ENCODE assay signal across 16 cellular contexts in the genomic region with DNA sequence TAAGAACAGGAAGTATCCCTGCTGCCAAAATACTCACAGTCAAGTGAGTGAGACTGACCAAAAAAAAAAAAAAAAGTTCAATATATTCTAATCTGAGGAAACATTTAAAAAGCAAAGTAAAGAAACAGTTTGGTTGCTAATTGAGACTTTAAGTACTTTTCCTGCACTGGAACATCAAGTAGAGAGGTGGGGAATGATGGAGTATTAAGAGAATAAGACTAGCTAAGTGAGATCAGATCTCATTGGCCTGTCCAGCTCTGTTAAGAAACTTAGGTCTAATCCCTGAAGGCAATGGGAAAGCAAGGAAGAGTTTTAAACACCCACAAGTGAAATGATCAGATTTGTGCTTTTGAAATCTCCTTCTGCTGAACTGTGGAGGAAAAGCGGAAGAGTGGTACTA. TPM values are rescaled to one million over a fixed set of nuclear protein-coding genes. Genes with fewer than 3 reads are reported as not detected.
DNase-seq lines count a peak whose midpoint lies in the region; ATAC-seq and TF ChIP-seq lines count a peak whose summit lies in the region.
"Had no signal": no experiment of that assay in that cellular context is flagged by ENCODE, and none has a peak within 500 bp of the region (broad histone marks: within the 10 kb centered on the region; RNA-seq: fewer than 3 reads in every experiment).

No MANE protein-coding gene starts in this region.

- H3K27ac ChIP-seq in A673 (ENCODE audit: low read depth, low read length, poor library complexity, severe bottlenecking) = no peak overlapping the region
- H3K27ac ChIP-seq in PC-3 (ENCODE audit: low read length) = no peak overlapping the region
- no peak overlapping the region for H3K27ac ChIP-seq in lung (ENCODE audit: low read depth in 1 of 2, low read length in 1 of 2)
- H3K27ac ChIP-seq: BLaER1 treated with 17β-estradiol and CSF1 and Interleukin-3, amounts not matched to agents 10 nM and 100 nM had no signal

- H3K9me3 ChIP-seq in A673 (ENCODE audit: low read depth, low read length, poor library complexity, severe bottlenecking) = no peaks in the 10 kb centered on the region
- H3K9me3 ChIP-seq in PC-3 (ENCODE audit: low read length) = no peaks in the 10 kb centered on the region
- no peaks in the 10 kb centered on the region for H3K9me3 ChIP-seq in lung (ENCODE audit: control insufficient read depth in 2 of 2, insufficient read depth in 1 of 2, low read length in 1 of 2)

- intact Hi-C loops in A673 (cut with micrococcal nuclease; ENCODE audit: unreplicated experiment) = no loop called here
- intact Hi-C loops in PC-3 (cut with micrococcal nuclease) = no loop called here

- H3K27me3 ChIP-seq in A673 (replicated peaks; ENCODE audit: insufficient read depth, low read depth, low read length, poor library complexity) (no peaks in the 10 kb centered on the region), PC-3 (ENCODE audit: low read length) (no peaks in the 10 kb centered on the region), lung (ENCODE audit: control insufficient read depth, insufficient read depth) (no peaks in the 10 kb centered on the region)
- H3K27me3 ChIP-seq: BLaER1 treated with 17β-estradiol and CSF1 and Interleukin-3, amounts not matched to agents 10 nM and 100 nM had no signal

- no peaks in the 10 kb centered on the region for H4K20me1 ChIP-seq in PC-3 (ENCODE audit: low read length)
- H4K20me1 ChIP-seq: BLaER1 treated with 17β-estradiol and CSF1 and Interleukin-3, amounts not matched to agents 10 nM and 100 nM had no signal

- BruUV-seq in A673 (replicated peaks; lab: Mats Ljungman, UMichigan) = no TSS peak
- no TSS peak for BruUV-seq in PC-3 (replicated peaks; lab: Mats Ljungman, UMichigan)

- CTCF ChIA-PET in A673 (lab: Charles Lee) (no interaction called here), PC-3 (lab: Charles Lee) (no interaction called here)

- peak; percentile 23; the same call in 1 of the 2 replicates for ATAC-seq in PC-3
- peak; percentile 14 for ATAC-seq in lung (ENCODE audit: insufficient read depth, low FRiP score)
- ATAC-seq in GM21717 (IDR thresholded peaks at IDR 0.05; ENCODE audit: unreplicated experiment) = no peak
- ATAC-seq in stimulated activated naive CD8-positive, alpha-beta T cell treated with anti-CD3 and anti-CD28 coated beads, Interleukin-15, Interleukin-2, amounts not matched to agents 100 U/mL and 50 U/mL, for 24 hours = no peak
- ATAC-seq: CD8-positive, alpha-beta T cell; GM12878 had no signal

- peak; percentile 33 for DNase-seq in A673 (ENCODE audit: low spot score)
- no peak for DNase-seq in PC-3
- peak; percentile 32 for DNase-seq in dermis blood vessel endothelial cell
- DNase-seq in lung (ENCODE audit: low spot score) = no peak
- DNase-seq in stimulated activated naive CD8-positive, alpha-beta T cell treated with anti-CD3 and anti-CD28 coated beads, Interleukin-15, Interleukin-2, amounts not matched to agents 100 U/mL and 50 U/mL, for 24 hours = no peak
- DNase-seq in SW 1271 (lab: John Stamatoyannopoulos, UW) = no peak
- DNase-seq: 8988T; Calu3; CD8-positive, alpha-beta T cell; DMS53; DND-41; EL; H9 had no signal

- H3K79me2 ChIP-seq in PC-3 (ENCODE audit: low read length) = no peaks in the 10 kb centered on the region

- peaks cover 6% of the 10 kb centered on the region for H3F3A ChIP-seq in PC-3 (ENCODE audit: low read length, unreplicated experiment)

- H3K4me1 ChIP-seq in A673 (ENCODE audit: insufficient read depth, low read length, poor library complexity, severe bottlenecking) (no peaks in the 10 kb centered on the region), PC-3 (ENCODE audit: insufficient read depth, low read length) (peaks cover 27% of the 10 kb centered on the region), lung (ENCODE audit: control insufficient read depth in 2 of 2, insufficient read depth in 2 of 2, low read length in 2 of 2) (peaks cover 3 to 16% of the 10 kb centered on the region in 2 donors)

- no peak for TF ChIP-seq CTCF in A673 (conservative IDR thresholded peaks at IDR 0.05; ENCODE audit: low read depth, low read length)
- no peak for TF ChIP-seq CTCF in PC-3 (conservative IDR thresholded peaks at IDR 0.05; ENCODE audit: low read depth, low read length)
- no peak for TF ChIP-seq CTCF in lung (IDR thresholded peaks at IDR 0.05; ENCODE audit: control extremely low read depth, extremely low read depth)

- H3K4me3 ChIP-seq in A673 (ENCODE audit: low read depth, low read length, poor library complexity, severe bottlenecking) = no peak overlapping the region
- no peak overlapping the region for H3K4me3 ChIP-seq in PC-3 (ENCODE audit: low read length)
- H3K4me3 ChIP-seq in lung = no peak overlapping the region
- H3K4me3 ChIP-seq: BLaER1 treated with 17β-estradiol and CSF1 and Interleukin-3, amounts not matched to agents 10 nM and 100 nM; GM12878 had no signal

- no peak overlapping the region for H2AFZ ChIP-seq in PC-3 (ENCODE audit: low read length)

- H3K9me2 ChIP-seq in PC-3 (replicated peaks; ENCODE audit: low read length) = no peaks in the 10 kb centered on the region

- 44 to 93% methylated on average over 1 of the region's 1 CpG for WGBS in lung, 2 donors

- no peaks in the 10 kb centered on the region for H3K36me3 ChIP-seq in A673 (ENCODE audit: insufficient read depth, low read length, poor library complexity, severe bottlenecking)
- H3K36me3 ChIP-seq in PC-3 (ENCODE audit: low read depth, low read length) = no peaks in the 10 kb centered on the region
- H3K36me3 ChIP-seq in lung (ENCODE audit: control insufficient read depth in 2 of 2, insufficient read depth in 2 of 2, low read length in 2 of 2) = no peaks in the 10 kb centered on the region

- H3K4me2 ChIP-seq in PC-3 (ENCODE audit: low read length) = no peak overlapping the region
- H3K4me2 ChIP-seq: BLaER1 treated with 17β-estradiol and CSF1 and Interleukin-3, amounts not matched to agents 10 nM and 100 nM had no signal

- POLR2A ChIA-PET in A673 (lab: Charles Lee; ENCODE audit: low non-redundant PET) (no interaction called here), PC-3 (lab: Charles Lee; ENCODE audit: unreplicated experiment) (no interaction called here)

- no peak overlapping the region for H3K9ac ChIP-seq in PC-3 (ENCODE audit: low read length)
- H3K9ac ChIP-seq: BLaER1 treated with 17β-estradiol and CSF1 and Interleukin-3, amounts not matched to agents 10 nM and 100 nM had no signal

RNA-seq across cellular contexts. Expression of a gene that starts 27.8 kb away (rescaled TPM):
- 29.0 and 35.5 TPM in 2 replicates for total RNA-seq in A673 (2021)
- 81.1 and 97.4 TPM in 2 replicates for total RNA-seq in PC-3 (2014; rRNA removed)
- total RNA-seq in dermis blood vessel endothelial cell = 17.4 and 24.0 TPM in 2 replicates
- 10 to 100 TPM; 38.6 to 97.9 TPM for total RNA-seq in lung
- 10 to 100 TPM in 1 of 2 donors, 1 to 10 TPM in 1; 9.9 to 15.5 TPM for polyA plus RNA-seq in lung

Comparison
In these comparisons a context has a peak if more than half of its experiments do, and no peak if none do; other contexts are left out.
1. DNase-seq: peak in A673 (single experiment) and dermis blood vessel endothelial cell (single experiment); none in PC-3 (single experiment), lung (single experiment), stimulated activated naive CD8-positive, alpha-beta T cell treated with anti-CD3 and anti-CD28 coated beads, Interleukin-15, Interleukin-2, amounts not matched to agents 100 U/mL and 50 U/mL, for 24 hours (single experiment) and SW 1271 (0 of 2).
2. ATAC-seq: peak in PC-3 (single experiment) and lung (single experiment); none in GM21717 (single experiment) and stimulated activated naive CD8-positive, alpha-beta T cell treated with anti-CD3 and anti-CD28 coated beads, Interleukin-15, Interleukin-2, amounts not matched to agents 100 U/mL and 50 U/mL, for 24 hours (single experiment).